Comparison of ENCODE assay signal across 1 cellular context in genomic region chr1:117357833-117358603, GRCh38.
TF ChIP-seq lines count a peak whose summit lies in the region.
"Not testable (repeated sequence)": the region's sequence is repeated elsewhere in the genome, so short reads cannot be mapped to it uniquely, and the experiment has no call there.

No MANE protein-coding gene starts in this region.

TF ChIP-seq in HepG2, 621 proteins besides CTCF, POLR2A, EP300 and RAD21:
- TF ChIP-seq, protein P1, sequence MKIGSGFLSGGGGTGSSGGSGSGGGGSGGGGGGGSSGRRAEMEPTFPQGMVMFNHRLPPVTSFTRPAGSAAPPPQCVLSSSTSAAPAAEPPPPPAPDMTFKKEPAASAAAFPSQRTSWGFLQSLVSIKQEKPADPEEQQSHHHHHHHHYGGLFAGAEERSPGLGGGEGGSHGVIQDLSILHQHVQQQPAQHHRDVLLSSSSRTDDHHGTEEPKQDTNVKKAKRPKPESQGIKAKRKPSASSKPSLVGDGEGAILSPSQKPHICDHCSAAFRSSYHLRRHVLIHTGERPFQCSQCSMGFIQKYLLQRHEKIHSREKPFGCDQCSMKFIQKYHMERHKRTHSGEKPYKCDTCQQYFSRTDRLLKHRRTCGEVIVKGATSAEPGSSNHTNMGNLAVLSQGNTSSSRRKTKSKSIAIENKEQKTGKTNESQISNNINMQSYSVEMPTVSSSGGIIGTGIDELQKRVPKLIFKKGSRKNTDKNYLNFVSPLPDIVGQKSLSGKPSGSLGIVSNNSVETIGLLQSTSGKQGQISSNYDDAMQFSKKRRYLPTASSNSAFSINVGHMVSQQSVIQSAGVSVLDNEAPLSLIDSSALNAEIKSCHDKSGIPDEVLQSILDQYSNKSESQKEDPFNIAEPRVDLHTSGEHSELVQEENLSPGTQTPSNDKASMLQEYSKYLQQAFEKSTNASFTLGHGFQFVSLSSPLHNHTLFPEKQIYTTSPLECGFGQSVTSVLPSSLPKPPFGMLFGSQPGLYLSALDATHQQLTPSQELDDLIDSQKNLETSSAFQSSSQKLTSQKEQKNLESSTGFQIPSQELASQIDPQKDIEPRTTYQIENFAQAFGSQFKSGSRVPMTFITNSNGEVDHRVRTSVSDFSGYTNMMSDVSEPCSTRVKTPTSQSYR (CRISPR knock-in tag; IDR thresholded peaks at IDR 0.05; ENCODE audit: borderline replicate concordance) = peak; percentile 32; the same call in 1 of the 2 replicates
- TF ChIP-seq FOXA1 (IDR thresholded peaks at IDR 0.05) = not testable (repeated sequence)
- peak; percentile 66 for TF ChIP-seq FOXA1 (CRISPR knock-in tag; IDR thresholded peaks at IDR 0.05)
